Comparison of ENCODE assay signal across 8 cellular contexts in genomic region chr9:72464819-72465218, GRCh38. TPM values are rescaled to one million over a fixed set of nuclear protein-coding genes. Genes with fewer than 3 reads are reported as not detected.
A peak's percentile ranks its signal among the peaks of the same experiment; 100 is the strongest.
DNase-seq lines count a peak whose midpoint lies in the region; ATAC-seq and TF ChIP-seq lines count a peak whose summit lies in the region.

No MANE protein-coding gene starts in this region.

- DNase-seq in CD1c-positive myeloid dendritic cell (ENCODE audit: extremely low spot score) (peak; percentile 70), IMR-90 (no peak), left ventricle myocardium superior (no peak), omental fat pad (ENCODE audit: low spot score) (no peak), erythroblast (lab: John Stamatoyannopoulos, UW) (no peak), AG08395 (ENCODE audit: low spot score) (no peak)
- DNase-seq in activated CD4-positive, alpha-beta T cell treated with anti-CD3 and anti-CD28 coated beads, Interleukin-2, amount 50 U/mL, for 48 hours = no peak

- H3K27ac ChIP-seq in IMR-90 (ENCODE audit: insufficient read depth, low read length) = no peak overlapping the region

- whole genome bisulfite sequencing in IMR-90 (ENCODE audit: extremely low coverage in 2 of 2, insufficient read length in 1 of 2), 2 experiments = 94% methylated on average over 3 of the region's 7 CpGs; no CpG with 5 or more reads in 1 of the 2 experiments

- no peak for TF ChIP-seq RAD21 in IMR-90 (IDR thresholded peaks at IDR 0.05; ENCODE audit: low read length)

- H2BK5ac ChIP-seq in IMR-90 (ENCODE audit: low read depth, low read length, poor library complexity, severe bottlenecking) = no peak overlapping the region

- H3K9me3 ChIP-seq in IMR-90 (ENCODE audit: control insufficient read depth, insufficient read depth, low read length) = no peaks in the 10 kb centered on the region

- no peak overlapping the region for H2AFZ ChIP-seq in IMR-90 (replicated peaks; ENCODE audit: low read length, poor library complexity)

- no peak overlapping the region for H4K91ac ChIP-seq in IMR-90 (ENCODE audit: insufficient read depth, low read depth, low read length)

- H4K20me1 ChIP-seq in IMR-90 (ENCODE audit: insufficient read depth, low read length) = no peaks in the 10 kb centered on the region

- no peak overlapping the region for H3K23ac ChIP-seq in IMR-90 (ENCODE audit: low read depth, low read length)

- peaks cover 7% of the 10 kb centered on the region; the same call in 1 of the 2 replicates for H3K4me1 ChIP-seq in IMR-90 (ENCODE audit: control insufficient read depth, insufficient read depth, low read length)

- H3K36me3 ChIP-seq in IMR-90 (ENCODE audit: control insufficient read depth, insufficient read depth, low read length) = no peaks in the 10 kb centered on the region

- H3K27me3 ChIP-seq in IMR-90 (ENCODE audit: control insufficient read depth, insufficient read depth, low read length) = no peaks in the 10 kb centered on the region

- no peak overlapping the region for H2AK5ac ChIP-seq in IMR-90 (ENCODE audit: low read depth, low read length)

- in situ Hi-C loops in IMR-90 (cut with MboI; ENCODE audit: low sequenced_read_pairs) = no loop called here

- CTCF ChIA-PET in IMR-90 (lab: Yijun Ruan, JAX) = interaction anchor here (0.9 kb wide), 1 partner anchor 18 kb away, joined by 3 read pairs; no protein-coding TSS in a partner anchor

- no peak overlapping the region for H2AK9ac ChIP-seq in IMR-90 (replicated peaks; ENCODE audit: low read depth, low read length, poor library complexity)

- ATAC-seq in GM21381 (IDR thresholded peaks at IDR 0.05; ENCODE audit: unreplicated experiment) = peak; percentile 57
- ATAC-seq in IMR-90 (ENCODE audit: low read depth) = no peak
- peak; percentile 52 for ATAC-seq in left ventricle myocardium superior
- no peak for ATAC-seq in omental fat pad (ENCODE audit: low FRiP score)

- no peak overlapping the region for H3K4me2 ChIP-seq in IMR-90 (ENCODE audit: low read depth, low read length)

- TF ChIP-seq POLR2A in IMR-90 (IDR thresholded peaks at IDR 0.05; ENCODE audit: low read depth, low read length) (no peak), erythroblast (IDR thresholded peaks at IDR 0.05; ENCODE audit: low read length) (no peak)

- no peak overlapping the region for H3K4me3 ChIP-seq in IMR-90 (ENCODE audit: insufficient read depth, low read depth, low read length)

- H3K18ac ChIP-seq in IMR-90 (ENCODE audit: low read depth, low read length) = peak overlapping the region; percentile 36; the same call in 1 of the 2 replicates

- no peaks in the 10 kb centered on the region for H3K79me1 ChIP-seq in IMR-90 (ENCODE audit: low read depth in 1 of 2, low read length in 2 of 2)

- no peak overlapping the region for H2BK20ac ChIP-seq in IMR-90 (ENCODE audit: low read depth, low read length)

- H3K14ac ChIP-seq in IMR-90 (replicated peaks; ENCODE audit: low read depth, low read length) = no peak overlapping the region

- POLR2A ChIA-PET in IMR-90 (lab: Charles Lee; ENCODE audit: unreplicated experiment) = no interaction called here

- no peak overlapping the region; the same call in 1 of the 2 replicates for H4K5ac ChIP-seq in IMR-90 (ENCODE audit: low read depth, low read length)

- no peak overlapping the region for H3K56ac ChIP-seq in IMR-90 (ENCODE audit: extremely low read depth, insufficient read depth, low read length)

- no peak for TF ChIP-seq CTCF in IMR-90 (conservative IDR thresholded peaks at IDR 0.05; ENCODE audit: low read depth, low read length)
- no peak for TF ChIP-seq CTCF in omental fat pad (IDR thresholded peaks at IDR 0.05)

- 0 out of 2 replicates have a peak overlapping the region, but pooled peaks have one; percentile 66 for H2BK120ac ChIP-seq in IMR-90 (ENCODE audit: low read depth, low read length)

- intact Hi-C loops in IMR-90 (cut with micrococcal nuclease) = no loop called here
- intact Hi-C loops in left ventricle myocardium superior (cut with micrococcal nuclease) = no loop called here

- no peak overlapping the region for H3K9ac ChIP-seq in IMR-90 (ENCODE audit: low read depth, low read length)

- no peaks in the 10 kb centered on the region for H3K9me1 ChIP-seq in IMR-90 (ENCODE audit: insufficient read depth, low read length)

- no TSS peak for BruUV-seq in IMR-90 (replicated peaks; lab: Mats Ljungman, UMichigan)

- no peak overlapping the region for H4K8ac ChIP-seq in IMR-90 (ENCODE audit: low read depth in 2 of 2, low read length in 2 of 2)

- H3K4ac ChIP-seq in IMR-90 (ENCODE audit: low read depth, low read length) = peak overlapping the region; percentile 34; the same call in 1 of the 2 replicates

- peak overlapping the region; percentile 70; the same call in 1 of the 3 replicates for H2BK15ac ChIP-seq in IMR-90 (ENCODE audit: low read depth, low read length)

- dilution Hi-C loops in IMR-90 (cut with HindIII; ENCODE audit: low sequenced_read_pairs, unreplicated experiment) = no loop called here

TF ChIP-seq in IMR-90, 13 proteins besides CTCF, POLR2A, EP300 and RAD21:
- TF ChIP-seq MXI1 (IDR thresholded peaks at IDR 0.05; ENCODE audit: borderline replicate concordance, low read depth, low read length) = no peak
- no peak for TF ChIP-seq SMC3 (IDR thresholded peaks at IDR 0.05; ENCODE audit: low read depth, low read length)

RNA-seq across cellular contexts. Expression of gene TMC1, which starts 56.6 kb away (rescaled TPM):
- not detected in 2 replicates for total RNA-seq in IMR-90 (2012; rRNA removed)
- polyA plus RNA-seq in IMR-90 (2012; rRNA removed) = not detected in 2 replicates
- not detected in 2 replicates for polyA plus RNA-seq in IMR-90 (2012; cell fraction: cytosol; rRNA removed)
- polyA plus RNA-seq in IMR-90 (2012; cell fraction: nucleus; rRNA removed; ENCODE audit: low replicate concordance) = 0.11 TPM in 1 of 2 replicates, not detected in the other
- not detected for total RNA-seq in left ventricle myocardium superior
- total RNA-seq in omental fat pad = under 1 TPM in 3 of 4 donors, not detected in 1; 0.12 to 0.56 (median 0.13) TPM

Comparison
In these comparisons a context has a peak if more than half of its experiments do, and no peak if none do; other contexts are left out.
1. ATAC-seq: peak in GM21381 (single experiment) and left ventricle myocardium superior (single experiment); none in IMR-90 (single experiment) and omental fat pad (single experiment).